11 cellular contexts compared by ENCODE assay signal in the genomic region with DNA sequence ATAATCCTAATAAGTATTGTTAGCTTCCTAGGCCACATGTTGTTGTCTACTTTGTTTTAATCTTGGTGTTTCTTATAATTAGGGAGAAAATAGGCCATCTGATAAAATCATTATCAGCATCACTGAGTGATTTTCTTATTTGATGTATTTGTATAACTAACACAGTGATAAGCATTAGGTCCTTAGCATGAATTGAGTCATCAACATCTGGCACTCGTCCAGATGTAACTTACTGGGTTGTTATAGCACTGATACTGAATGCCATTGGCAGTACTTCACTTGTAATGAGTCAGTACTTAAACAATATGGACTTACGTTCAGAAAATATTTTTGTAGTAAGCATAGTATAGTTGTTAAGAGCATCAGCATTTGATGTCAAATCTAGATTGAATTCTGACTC. TPM values are rescaled to one million over a fixed set of nuclear protein-coding genes. Genes with fewer than 3 reads are reported as not detected.
DNase-seq lines count a peak whose midpoint lies in the region; ATAC-seq, FAIRE-seq and TF ChIP-seq lines count a peak whose summit lies in the region.
"Had no signal": no experiment of that assay in that cellular context is flagged by ENCODE, and none has a peak within 500 bp of the region (broad histone marks: within the 10 kb centered on the region; RNA-seq: fewer than 3 reads in every experiment).

No MANE protein-coding gene starts in this region.

- no peak overlapping the region for H3K4me2 ChIP-seq in endothelial cell of umbilical vein (ENCODE audit: insufficient read depth, low read length)

- H3K9me1 ChIP-seq in endothelial cell of umbilical vein (replicated peaks; ENCODE audit: control insufficient read depth, extremely low read depth, insufficient read depth, low read length) = no peaks in the 10 kb centered on the region

- no peak overlapping the region for H3K27ac Mint-ChIP-seq in activated T-cell treated with anti-CD3 and anti-CD28 coated beads, Interleukin-2, amount 50 U/mL, for 72 hours
- H3K27ac Mint-ChIP-seq: activated CD8-positive, alpha-beta memory T cell treated with anti-CD3 and anti-CD28 coated beads, Interleukin-2, amount 10 ng/mL, durations not matched to agents 7 days and 5 days had no signal

- POLR2A ChIA-PET in endothelial cell of umbilical vein (lab: Charles Lee) = no interaction called here

- DNase-seq in GM04503 (ENCODE audit: low read depth) = peak; percentile 32
- DNase-seq in OCI-M1 (lab: John Stamatoyannopoulos, UW) = peak; percentile 18
- peak; percentile 97 for DNase-seq in endothelial cell of umbilical vein (ENCODE audit: low read depth, low spot score)
- peak in 1 of 6 donors; percentile 58 for DNase-seq in pancreas
- DNase-seq in HuH-7 (ENCODE audit: low spot score) = no peak
- DNase-seq in activated T-cell treated with anti-CD3 and anti-CD28 coated beads, Interleukin-2, amount 50 U/mL, for 72 hours = no peak
- no peak for DNase-seq in NAMALWA (ENCODE audit: low spot score)
- DNase-seq: activated CD8-positive, alpha-beta memory T cell treated with anti-CD3 and anti-CD28 coated beads, Interleukin-2, amount 10 ng/mL, durations not matched to agents 7 days and 5 days; psoas muscle had no signal

- no peaks in the 10 kb centered on the region for H3K79me2 ChIP-seq in endothelial cell of umbilical vein (ENCODE audit: control insufficient read depth, insufficient read depth, low read length)

- TF ChIP-seq CTCF in endothelial cell of umbilical vein (IDR thresholded peaks at IDR 0.05; ENCODE audit: extremely low read depth in 1 of 2, insufficient read depth in 1 of 2, low read depth in 1 of 2, low read length in 2 of 2) (no peak), pancreas (IDR thresholded peaks at IDR 0.05) (no peak)

- peak; percentile 53 to 82 (median 70) for ATAC-seq in pancreas
- no peak for ATAC-seq in HG03354 (IDR thresholded peaks at IDR 0.05; ENCODE audit: poor library complexity, severe bottlenecking, unreplicated experiment)
- no peak for ATAC-seq in activated T-cell treated with anti-CD3 and anti-CD28 coated beads, Interleukin-2, amount 50 U/mL, for 72 hours (replicated peaks in 1 of 2)
- ATAC-seq: activated CD8-positive, alpha-beta memory T cell treated with anti-CD3 and anti-CD28 coated beads, Interleukin-2, amount 10 ng/mL, durations not matched to agents 7 days and 5 days; psoas muscle had no signal

- H3K27ac ChIP-seq in endothelial cell of umbilical vein (ENCODE audit: insufficient read depth, low read depth, low read length) (peak overlapping the region; percentile 48), pancreas (no peak overlapping the region)
- H3K27ac ChIP-seq: cardiac muscle cell, psoas muscle had no signal

- FAIRE-seq in endothelial cell of umbilical vein (lab: Jason Lieb, UNC) (peak; percentile 87), pancreas (lab: Jason Lieb, UNC) (no peak)

- H3K9me3 ChIP-seq in endothelial cell of umbilical vein (replicated peaks; ENCODE audit: control insufficient read depth, insufficient read depth, low read length) (no peaks in the 10 kb centered on the region), pancreas (no peaks in the 10 kb centered on the region)
- H3K9me3 ChIP-seq: psoas muscle had no signal

- H3K4me3 ChIP-seq in endothelial cell of umbilical vein (replicated peaks in 1 of 3; ENCODE audit: insufficient read depth in 1 of 3, low read depth in 1 of 3, low read length in 3 of 3) = no peak overlapping the region
- H3K4me3 ChIP-seq in pancreas = no peak overlapping the region
- H3K4me3 ChIP-seq: cardiac muscle cell, psoas muscle had no signal

- H3K36me3 ChIP-seq in endothelial cell of umbilical vein (ENCODE audit: control insufficient read depth in 2 of 2, extremely low read depth in 1 of 2, insufficient read depth in 2 of 2, low read length in 2 of 2) (peaks cover 19 to 20% of the 10 kb centered on the region in 2 experiments), pancreas (peaks cover 0 to 74% (median 35%) of the 10 kb centered on the region in 3 donors)

- BruUV-seq in endothelial cell of umbilical vein (replicated peaks; lab: Mats Ljungman, UMichigan) = no TSS peak

- H3K9me3 Mint-ChIP-seq in activated T-cell treated with anti-CD3 and anti-CD28 coated beads, Interleukin-2, amount 50 U/mL, for 72 hours = no peaks in the 10 kb centered on the region

- no peak overlapping the region for H2AFZ ChIP-seq in endothelial cell of umbilical vein (ENCODE audit: low read depth, low read length)

- intact Hi-C loops in endothelial cell of umbilical vein (cut with micrococcal nuclease) = loop anchor here (2.0 kb wide), 1 partner anchor 91 kb away; no protein-coding TSS in a partner anchor
- intact Hi-C loops in pancreas (cut with DNase I) = loop anchor here in 1 of 3 donors (10.0 kb wide), 1 partner anchor 77 kb away; no protein-coding TSS in a partner anchor

- no peak for TF ChIP-seq POLR2A in endothelial cell of umbilical vein (IDR thresholded peaks at IDR 0.05; ENCODE audit: low read depth, low read length)

- dilution Hi-C loops in endothelial cell of umbilical vein (cut with MboI; ENCODE audit: extremely low pct_ligation_motif_present, low sequenced_read_pairs) = no loop called here

- H3K4me1 Mint-ChIP-seq in activated T-cell treated with anti-CD3 and anti-CD28 coated beads, Interleukin-2, amount 50 U/mL, for 72 hours (ENCODE audit: low read depth) = no peaks in the 10 kb centered on the region

- CTCF ChIA-PET in endothelial cell of umbilical vein (lab: Charles Lee) = interaction anchor here (0.7 to 2.0 kb wide), 3 partner anchors 13 to 91 kb away, joined by 3 to 11 read pairs (median 4); partner anchors contain the start of gene API5

- no peaks in the 10 kb centered on the region for H3K27me3 ChIP-seq in endothelial cell of umbilical vein (ENCODE audit: control insufficient read depth in 2 of 2, insufficient read depth in 2 of 2, low read length in 2 of 2)
- H3K27me3 ChIP-seq in pancreas = no peaks in the 10 kb centered on the region
- H3K27me3 ChIP-seq: cardiac muscle cell had no signal

- H3K9ac ChIP-seq in endothelial cell of umbilical vein (replicated peaks; ENCODE audit: extremely low read depth, insufficient read depth, low read length) = no peak overlapping the region

- WGBS in pancreas, 2 donors = 37 to 38% methylated on average over 2 of the region's 2 CpGs

- H4K20me1 ChIP-seq in endothelial cell of umbilical vein (replicated peaks; ENCODE audit: control insufficient read depth, extremely low read depth, insufficient read depth, low read length) = no peaks in the 10 kb centered on the region

- H3K36me3 Mint-ChIP-seq in activated T-cell treated with anti-CD3 and anti-CD28 coated beads, Interleukin-2, amount 50 U/mL, for 72 hours (ENCODE audit: insufficient read depth in 2 of 2) = peaks cover 12 to 42% of the 10 kb centered on the region in 2 donors

- H3K27me3 Mint-ChIP-seq in activated T-cell treated with anti-CD3 and anti-CD28 coated beads, Interleukin-2, amount 50 U/mL, for 72 hours (ENCODE audit: low read depth) = no peaks in the 10 kb centered on the region
- H3K27me3 Mint-ChIP-seq: activated CD8-positive, alpha-beta memory T cell treated with anti-CD3 and anti-CD28 coated beads, Interleukin-2, amount 10 ng/mL, durations not matched to agents 7 days and 5 days had no signal

- H3K4me3 Mint-ChIP-seq in activated T-cell treated with anti-CD3 and anti-CD28 coated beads, Interleukin-2, amount 50 U/mL, for 72 hours = no peak overlapping the region
- H3K4me3 Mint-ChIP-seq: activated CD8-positive, alpha-beta memory T cell treated with anti-CD3 and anti-CD28 coated beads, Interleukin-2, amount 10 ng/mL, durations not matched to agents 7 days and 5 days had no signal

- H3K4me1 ChIP-seq in endothelial cell of umbilical vein (ENCODE audit: control insufficient read depth, extremely low read depth, insufficient read depth, low read length) (peaks cover 10% of the 10 kb centered on the region), pancreas (no peaks in the 10 kb centered on the region)
- H3K4me1 ChIP-seq: psoas muscle had no signal

TF ChIP-seq in endothelial cell of umbilical vein, 7 proteins besides CTCF, POLR2A, EP300 and RAD21 (continues in another document):
- TF ChIP-seq EZH2 (IDR thresholded peaks at IDR 0.05; ENCODE audit: borderline replicate concordance, low read depth, low read length, severe bottlenecking) (no peak), FOS (IDR thresholded peaks at IDR 0.05; ENCODE audit: borderline replicate concordance, insufficient read depth, low read length) (peak; percentile 91), MYC (IDR thresholded peaks at IDR 0.05; ENCODE audit: low read depth, low read length) (no peak), GATA2 (IDR thresholded peaks at IDR 0.05; ENCODE audit: insufficient read depth, insufficient read length, low read depth, low read length) (peak; percentile 72)
- TF ChIP-seq, protein P1, sequence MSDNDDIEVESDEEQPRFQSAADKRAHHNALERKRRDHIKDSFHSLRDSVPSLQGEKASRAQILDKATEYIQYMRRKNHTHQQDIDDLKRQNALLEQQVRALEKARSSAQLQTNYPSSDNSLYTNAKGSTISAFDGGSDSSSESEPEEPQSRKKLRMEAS (IDR thresholded peaks at IDR 0.05; ENCODE audit: insufficient read depth, insufficient read length) = no peak

RNA-seq across cellular contexts. Expression of gene API5, which starts 16.2 kb away (rescaled TPM):
- total RNA-seq in endothelial cell of umbilical vein = 102 and 103 TPM in 2 replicates
- polyA plus RNA-seq in endothelial cell of umbilical vein = 19.7 and 26.5 TPM in 2 replicates
- 36.1 and 38.5 TPM in 2 replicates for polyA plus RNA-seq in endothelial cell of umbilical vein (2011; cell fraction: cytosol; rRNA removed)
- 36.0 and 48.8 TPM in 2 replicates for polyA plus RNA-seq in endothelial cell of umbilical vein (2011; cell fraction: nucleus; rRNA removed)
- 69.8 and 93.7 TPM in 2 replicates for polyA plus RNA-seq in endothelial cell of umbilical vein (2012)
- polyA minus RNA-seq in endothelial cell of umbilical vein = 58.7 and 71.6 TPM in 2 replicates
- polyA minus RNA-seq in endothelial cell of umbilical vein (2011; cell fraction: cytosol; rRNA and poly(A)+ RNA removed) = 47.6 TPM
- 35.7 and 51.7 TPM in 2 replicates for polyA minus RNA-seq in endothelial cell of umbilical vein (2011; cell fraction: nucleus; rRNA and poly(A)+ RNA removed)
- 10 to 100 TPM; 33.3 to 52.0 (median 45.9) TPM for total RNA-seq in pancreas
- polyA plus RNA-seq in pancreas = 10 to 100 TPM; 16.3 to 31.6 TPM
- 100 to 1,000 TPM in 1 of 2 donors, 10 to 100 TPM in 1; 90.7 to 111 TPM for total RNA-seq in activated T-cell treated with anti-CD3 and anti-CD28 coated beads, Interleukin-2, amount 50 U/mL, for 72 hours

RNA-seq across cellular contexts. Expression of gene TTC17, which starts 30.7 kb away (rescaled TPM):
- total RNA-seq in endothelial cell of umbilical vein (55.7 and 66.8 TPM in 2 replicates), pancreas (10 to 100 TPM; 39.9 to 70.6 (median 57.0) TPM)
- polyA plus RNA-seq in endothelial cell of umbilical vein (59.5 and 60.7 TPM in 2 replicates), pancreas (10 to 100 TPM; 44.1 to 71.1 TPM)
- polyA plus RNA-seq in endothelial cell of umbilical vein (2011; cell fraction: cytosol; rRNA removed) = 43.4 and 50.2 TPM in 2 replicates
- polyA plus RNA-seq in endothelial cell of umbilical vein (2011; cell fraction: nucleus; rRNA removed) = 191 and 213 TPM in 2 replicates
- 38.7 and 38.9 TPM in 2 replicates for polyA plus RNA-seq in endothelial cell of umbilical vein (2012)
- 174 and 177 TPM in 2 replicates for polyA minus RNA-seq in endothelial cell of umbilical vein
- 32.1 TPM for polyA minus RNA-seq in endothelial cell of umbilical vein (2011; cell fraction: cytosol; rRNA and poly(A)+ RNA removed)
- polyA minus RNA-seq in endothelial cell of umbilical vein (2011; cell fraction: nucleus; rRNA and poly(A)+ RNA removed) = 228 and 293 TPM in 2 replicates
- total RNA-seq in activated T-cell treated with anti-CD3 and anti-CD28 coated beads, Interleukin-2, amount 50 U/mL, for 72 hours = 10 to 100 TPM; 67.8 to 68.2 TPM

Comparison
In these comparisons a context has a peak if more than half of its experiments do, and no peak if none do; other contexts are left out.
1. DNase-seq: peak in GM04503 (single experiment), OCI-M1 (single experiment) and endothelial cell of umbilical vein (single experiment); none in HuH-7 (single experiment), activated T-cell treated with anti-CD3 and anti-CD28 coated beads, Interleukin-2, amount 50 U/mL, for 72 hours (0 of 2) and NAMALWA (single experiment).
2. ATAC-seq: peak in pancreas (4 of 4); none in HG03354 (single experiment) and activated T-cell treated with anti-CD3 and anti-CD28 coated beads, Interleukin-2, amount 50 U/mL, for 72 hours (0 of 2).